23 cellular contexts compared by ENCODE assay signal in the genomic region with DNA sequence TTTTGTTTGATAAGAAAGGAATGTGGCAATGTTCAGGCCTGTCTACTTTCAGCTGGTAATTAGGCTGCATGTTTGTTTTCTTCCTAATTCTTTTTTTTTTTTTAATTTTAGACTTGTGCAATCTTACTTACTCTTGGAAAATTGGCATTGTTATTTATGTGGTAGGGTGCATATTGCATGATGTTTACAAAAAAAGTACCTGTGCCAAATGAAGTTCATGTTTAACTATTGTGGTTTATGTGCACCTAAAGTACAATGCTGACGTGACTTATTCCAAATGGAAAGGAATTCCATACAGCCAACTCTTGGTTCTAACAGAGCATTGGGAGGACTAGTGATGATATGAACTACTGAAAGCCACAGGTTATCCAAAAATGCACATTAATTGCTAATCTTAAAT. TPM values are rescaled to one million over a fixed set of nuclear protein-coding genes. Genes with fewer than 3 reads are reported as not detected.
"Had no signal": no experiment of that assay in that cellular context is flagged by ENCODE, and none has a peak within 500 bp of the region (broad histone marks: within the 10 kb centered on the region; RNA-seq: fewer than 3 reads in every experiment).

No MANE protein-coding gene starts in this region.

- H3K4me1 ChIP-seq: heart right ventricle, lower lobe of right lung, suprapubic skin, upper lobe of left lung, uterus had no signal

- H3K27ac Mint-ChIP-seq: dendritic cell treated with granulocyte-macrophage colony-stimulating factor and Interleukin-4, amounts not matched to agents 40 ng/mL and 50 ng/mL, for 4 days; memory B cell; mesothelial cell of epicardium; natural killer cell; stimulated activated effector memory CD8-positive, alpha-beta T cell treated with anti-CD3 and anti-CD28 coated beads, Interleukin-12 subunit alpha, Interleukin-12 subunit beta, amount 100 ng/mL, for 72 hours had no signal

- H3K36me3 ChIP-seq: heart right ventricle, lower lobe of right lung, suprapubic skin, thyroid gland, upper lobe of left lung, uterus had no signal

- H3K4me1 Mint-ChIP-seq: memory B cell; mesothelial cell of epicardium; natural killer cell; neural crest cell; stimulated activated effector memory CD8-positive, alpha-beta T cell treated with anti-CD3 and anti-CD28 coated beads, Interleukin-12 subunit alpha, Interleukin-12 subunit beta, amount 100 ng/mL, for 72 hours had no signal

- DNase-seq: heart right ventricle; hypothalamus; kidney glomerular epithelial cell; lower lobe of right lung; natural killer cell; right cardiac atrium; stimulated activated CD4-positive, alpha-beta T cell treated with anti-CD3 and anti-CD28 coated beads, Interleukin-4, amount 100 ng/mL, for 1 hour; stimulated activated CD8-positive, alpha-beta memory T cell treated with anti-CD3 and anti-CD28 coated beads, Interleukin-4, amount 100 ng/mL, for 48 hours; stimulated activated naive CD8-positive, alpha-beta T cell treated with anti-CD3 and anti-CD28 coated beads, Interleukin-15, Interleukin-2, amounts not matched to agents 100 U/mL and 50 U/mL, for 24 hours; thyroid gland; upper lobe of left lung; uterus had no signal

- H3K36me3 Mint-ChIP-seq: memory B cell; mesothelial cell of epicardium; natural killer cell; stimulated activated effector memory CD8-positive, alpha-beta T cell treated with anti-CD3 and anti-CD28 coated beads, Interleukin-12 subunit alpha, Interleukin-12 subunit beta, amount 100 ng/mL, for 72 hours had no signal

- H3K27me3 ChIP-seq: heart right ventricle, suprapubic skin, thyroid gland, upper lobe of left lung, uterus had no signal

- H3K27ac ChIP-seq: heart right ventricle, lower lobe of right lung, suprapubic skin, thyroid gland, upper lobe of left lung, uterus had no signal

- FAIRE-seq: colon, frontal cortex, islet of Langerhans had no signal

- ATAC-seq: heart right ventricle; left lobe of liver; lower lobe of right lung; natural killer cell; right cardiac atrium; stimulated activated effector memory CD8-positive, alpha-beta T cell treated with anti-CD3 and anti-CD28 coated beads, Interleukin-12 subunit alpha, Interleukin-12 subunit beta, amount 100 ng/mL, for 72 hours; stimulated activated naive CD8-positive, alpha-beta T cell treated with anti-CD3 and anti-CD28 coated beads, Interleukin-15, Interleukin-2, amounts not matched to agents 100 U/mL and 50 U/mL, for 24 hours had no signal

- H3K9me3 ChIP-seq: heart right ventricle, lower lobe of right lung, suprapubic skin, thyroid gland, upper lobe of left lung, uterus had no signal

- H3K4me3 ChIP-seq: heart right ventricle, lower lobe of right lung, suprapubic skin, thyroid gland, upper lobe of left lung, uterus had no signal

- H3K27me3 Mint-ChIP-seq: dendritic cell treated with granulocyte-macrophage colony-stimulating factor and Interleukin-4, amounts not matched to agents 40 ng/mL and 50 ng/mL, for 4 days; memory B cell had no signal

- H3K9me3 Mint-ChIP-seq: dendritic cell treated with granulocyte-macrophage colony-stimulating factor and Interleukin-4, amounts not matched to agents 40 ng/mL and 50 ng/mL, for 4 days had no signal

- H3K4me3 Mint-ChIP-seq: dendritic cell treated with granulocyte-macrophage colony-stimulating factor and Interleukin-4, amounts not matched to agents 40 ng/mL and 50 ng/mL, for 4 days; memory B cell; mesothelial cell of epicardium; natural killer cell; neural crest cell; stimulated activated effector memory CD8-positive, alpha-beta T cell treated with anti-CD3 and anti-CD28 coated beads, Interleukin-12 subunit alpha, Interleukin-12 subunit beta, amount 100 ng/mL, for 72 hours had no signal

RNA-seq across cellular contexts. Expression of gene KCNK2, which starts 51.0 kb away (rescaled TPM):
- total RNA-seq: lower lobe of right lung, natural killer cell, osteocyte had no signal
